In the genomic region with DNA sequence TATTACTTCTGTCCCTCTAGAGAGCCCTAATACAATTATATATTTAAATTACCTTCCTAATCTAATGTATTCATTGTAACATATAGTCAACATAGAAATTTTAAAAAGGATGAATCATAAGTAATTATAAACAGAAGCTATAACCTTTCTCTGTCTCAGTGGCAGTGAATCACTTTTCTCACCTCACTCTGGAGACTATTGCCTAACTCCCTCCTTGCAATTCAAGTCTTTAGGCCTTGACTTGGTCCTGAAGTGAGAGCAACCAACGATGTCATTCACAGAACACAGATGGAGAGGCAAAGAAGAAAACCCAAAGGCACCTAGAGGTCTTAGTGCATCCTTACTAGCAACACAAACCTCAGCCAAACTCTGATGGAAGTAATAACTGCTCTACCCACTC, we compare ENCODE assay signal across 18 cellular contexts.
DNase-seq lines count a peak whose midpoint lies in the region; TF ChIP-seq lines count a peak whose summit lies in the region.
"Had no signal": no experiment of that assay in that cellular context is flagged by ENCODE, and none has a peak within 500 bp of the region (broad histone marks: within the 10 kb centered on the region; RNA-seq: fewer than 3 reads in every experiment).

No MANE protein-coding gene starts in this region.

- H3K9me2 ChIP-seq in GM23248 (ENCODE audit: insufficient read depth): no peaks in the 10 kb centered on the region

- BruUV-seq in mammary epithelial cell (replicated peaks; lab: Mats Ljungman, UMichigan): no TSS peak

- whole genome bisulfite sequencing in GM23248 (ENCODE audit: low coverage in 1 of 2, low lambda C conversion rate in 2 of 2, missing lambda C conversion rate in 2 of 2), 2 experiments: 24 to 38% methylated on average over 1 of the region's 1 CpG
- WGBS in mammary epithelial cell (ENCODE audit: low coverage, missing lambda C conversion rate): 50% methylated on average over 1 of the region's 1 CpG

- no peaks in the 10 kb centered on the region for H3F3A ChIP-seq in GM23248 (ENCODE audit: insufficient read depth)

- H3K27ac ChIP-seq in GM23248 (no peak overlapping the region), mammary epithelial cell (ENCODE audit: insufficient read depth, low read depth, low read length) (no peak overlapping the region)
- H3K27ac ChIP-seq: BLaER1, KMS-11 had no signal

- H4K20me1 ChIP-seq in GM23248 (ENCODE audit: insufficient read depth): no peaks in the 10 kb centered on the region
- H4K20me1 ChIP-seq in mammary epithelial cell (ENCODE audit: insufficient read depth, low read length): no peaks in the 10 kb centered on the region
- H4K20me1 ChIP-seq: BLaER1 had no signal

- H3K27me3 ChIP-seq in GM23248 (replicated peaks; ENCODE audit: insufficient read depth) (peaks cover 18% of the 10 kb centered on the region; the same call in 1 of the 2 replicates), mammary epithelial cell (ENCODE audit: insufficient read depth, low read length) (no peaks in the 10 kb centered on the region)
- H3K27me3 ChIP-seq: BLaER1 had no signal

- in situ Hi-C loops in GM23248 (cut with MboI): loop anchor here (10.0 kb wide), 1 partner anchor 162 kb away; no protein-coding TSS in a partner anchor
- in situ Hi-C loops in mammary epithelial cell (cut with MboI; ENCODE audit: low sequenced_read_pairs in 2 of 2): no loop called here

- CTCF ChIA-PET in mammary epithelial cell (lab: Charles Lee; ENCODE audit: low non-redundant PET): no interaction called here

- H3K4me2 ChIP-seq in GM23248 (ENCODE audit: unreplicated experiment) (no peak overlapping the region), mammary epithelial cell (ENCODE audit: insufficient read depth, low read depth, low read length) (no peak overlapping the region)
- H3K4me2 ChIP-seq: BLaER1, GM23338, KMS-11 had no signal

- H3K9me3 ChIP-seq in GM23248 (ENCODE audit: low read depth): no peaks in the 10 kb centered on the region
- H3K9me3 ChIP-seq in mammary epithelial cell (replicated peaks; ENCODE audit: insufficient read depth, low read length): no peaks in the 10 kb centered on the region
- H3K9me3 ChIP-seq: BLaER1, MG63 had no signal

- TF ChIP-seq CTCF in mammary epithelial cell (conservative IDR thresholded peaks at IDR 0.05 in 1 of 2, IDR thresholded peaks at IDR 0.05 in 1 of 2; ENCODE audit: extremely low read depth in 1 of 2, insufficient read depth in 1 of 2, low read depth in 1 of 2, low read length in 2 of 2) (no peak), fibroblast of villous mesenchyme (IDR thresholded peaks at IDR 0.05; ENCODE audit: insufficient read depth, low read depth, low read length) (no peak)

- no peak overlapping the region for H3K4me3 ChIP-seq in GM23248
- no peak overlapping the region for H3K4me3 ChIP-seq in mammary epithelial cell (replicated peaks in 1 of 3; ENCODE audit: insufficient read depth in 1 of 3, low read depth in 2 of 3, low read length in 3 of 3)
- no peak overlapping the region for H3K4me3 ChIP-seq in fibroblast of villous mesenchyme (ENCODE audit: low read depth, low read length)
- H3K4me3 ChIP-seq: BLaER1, GM23338, MG63 had no signal

- no peaks in the 10 kb centered on the region for H3K4me1 ChIP-seq in GM23248 (ENCODE audit: insufficient read depth)
- no peaks in the 10 kb centered on the region for H3K4me1 ChIP-seq in mammary epithelial cell (ENCODE audit: insufficient read depth, low read length)
- H3K4me1 ChIP-seq: BLaER1 had no signal

- intact Hi-C loops in mammary epithelial cell (cut with micrococcal nuclease): no loop called here

- H3K9ac ChIP-seq in GM23248 (no peak overlapping the region), mammary epithelial cell (ENCODE audit: insufficient read depth, low read length) (no peak overlapping the region)
- H3K9ac ChIP-seq: BLaER1, KMS-11 had no signal

- H2AFZ ChIP-seq in GM23248 (no peak overlapping the region), mammary epithelial cell (ENCODE audit: low read depth, low read length) (no peak overlapping the region)
- H2AFZ ChIP-seq: GM23338 had no signal

- no peaks in the 10 kb centered on the region for H3K79me2 ChIP-seq in GM23248 (ENCODE audit: insufficient read depth)
- no peaks in the 10 kb centered on the region for H3K79me2 ChIP-seq in mammary epithelial cell (ENCODE audit: insufficient read depth, low read length)

- H3K36me3 ChIP-seq in GM23248 (ENCODE audit: low read depth): no peaks in the 10 kb centered on the region
- H3K36me3 ChIP-seq in mammary epithelial cell (ENCODE audit: insufficient read depth, low read length): no peaks in the 10 kb centered on the region
- H3K36me3 ChIP-seq: MG63 had no signal

- dilution Hi-C loops in mammary epithelial cell (cut with HindIII; ENCODE audit: low sequenced_read_pairs): no loop called here

- peak; percentile 8 for DNase-seq in GM23248
- peak; percentile 5 for DNase-seq in M059J (ENCODE audit: low read depth)
- peak; percentile 58 for DNase-seq in mammary epithelial cell
- DNase-seq in fibroblast of villous mesenchyme (ENCODE audit: low read depth): peak; percentile 6
- DNase-seq in NCI-H2029 (lab: John Stamatoyannopoulos, UW): no peak
- no peak for DNase-seq in retina
- DNase-seq in NCI-H526 (lab: John Stamatoyannopoulos, UW): no peak
- DNase-seq in NK-92 (lab: John Stamatoyannopoulos, UW; ENCODE audit: unreplicated experiment): no peak
- DNase-seq: CD4-positive, alpha-beta memory T cell; HCEC 1CT; MG63; NCI-H1092 treated with DMSO at 0.1 percent for 48 hours; NCI-H2107; NCI-H2227 treated with DMSO at 0.1 percent for 48 hours; NCI-H524 had no signal

Comparison
In these comparisons a context has a peak if more than half of its experiments do, and no peak if none do; other contexts are left out.
1. DNase-seq: peak in GM23248 (single experiment), M059J (single experiment), mammary epithelial cell (single experiment) and fibroblast of villous mesenchyme (single experiment); none in NCI-H2029 (single experiment), retina (single experiment), NCI-H526 (0 of 2) and NK-92 (single experiment).